8 cellular contexts compared by ENCODE assay signal in genomic region chr1:221335161-221336101, GRCh38.
DNase-seq lines count a peak whose midpoint lies in the region; ATAC-seq, FAIRE-seq and TF ChIP-seq lines count a peak whose summit lies in the region.

No MANE protein-coding gene starts in this region.

- 0 out of 2 replicates have a peak overlapping the region, but pooled peaks have one; percentile 3 for H2AFZ ChIP-seq in H1 (ENCODE audit: low read length)

- H4K8ac ChIP-seq in H1 (ENCODE audit: extremely low read depth, insufficient read depth, low read length) = no peak overlapping the region

- 91% methylated on average over 5 of the region's 5 CpGs; no CpG with 5 or more reads in 1 of the 2 experiments for whole genome bisulfite sequencing in H1 (ENCODE audit: extremely low coverage in 1 of 2, insufficient coverage in 1 of 2, insufficient read length in 1 of 2, insufficient replicate concordance in 2 of 2, low coverage in 1 of 2, low lambda C conversion rate in 2 of 2, missing lambda C conversion rate in 1 of 2), 2 experiments

- H3K79me2 ChIP-seq in H1 (ENCODE audit: control insufficient read depth in 1 of 2, insufficient read depth in 2 of 2, low read length in 2 of 2) = no peaks in the 10 kb centered on the region

- no peaks in the 10 kb centered on the region for H4K20me1 ChIP-seq in H1 (replicated peaks in 1 of 2; ENCODE audit: control insufficient read depth in 1 of 2, insufficient read depth in 2 of 2, low read length in 2 of 2)

- TF ChIP-seq CTCF in AG09319 (IDR thresholded peaks at IDR 0.05; ENCODE audit: low read depth, low read length) (no peak), H1 (IDR thresholded peaks at IDR 0.05; ENCODE audit: control extremely low read depth in 1 of 3, insufficient read depth in 1 of 3, low read depth in 1 of 3, low read length in 3 of 3) (no peak)

- no peak for ATAC-seq in GM18505 (IDR thresholded peaks at IDR 0.05; ENCODE audit: unreplicated experiment)

- H3K4me3 ChIP-seq in H1 (ENCODE audit: extremely low read depth in 1 of 4, insufficient read depth in 2 of 4, low read depth in 3 of 4, low read length in 4 of 4) = no peak overlapping the region
- no peak overlapping the region for H3K4me3 ChIP-seq in muscle layer of colon (ENCODE audit: low read depth in 1 of 2, low read length in 2 of 2)

- no peaks in the 10 kb centered on the region for H3K79me1 ChIP-seq in H1 (ENCODE audit: low read depth, low read length)

- TF ChIP-seq POLR2A in H1 (IDR thresholded peaks at IDR 0.05; ENCODE audit: control extremely low read depth in 1 of 2, low read depth in 2 of 2, low read length in 2 of 2) (no peak), GM18505 (IDR thresholded peaks at IDR 0.05; ENCODE audit: borderline replicate concordance, extremely low read depth, insufficient read depth, insufficient read length) (no peak)

- no peak overlapping the region for H3K18ac ChIP-seq in H1 (ENCODE audit: extremely low read depth, low read length)

- peak; percentile 42 for DNase-seq in AG09319 (ENCODE audit: extremely low read depth, low read depth)
- DNase-seq in NCI-H146 treated with DMSO at 0.1 percent for 48 hours (lab: John Stamatoyannopoulos, UW; ENCODE audit: unreplicated experiment) = peak; percentile 17
- DNase-seq in H1 (ENCODE audit: low read depth in 1 of 2, low spot score in 2 of 2) = no peak
- no peak for DNase-seq in NCI-H524 (lab: John Stamatoyannopoulos, UW)
- DNase-seq in NCI-H1092 (lab: John Stamatoyannopoulos, UW) = no peak
- no peak for DNase-seq in NCI-H2227 treated with DMSO at 0.1 percent for 48 hours (lab: John Stamatoyannopoulos, UW)

- no peak overlapping the region for H2BK20ac ChIP-seq in H1 (ENCODE audit: low read length)

- no peak overlapping the region for H2AK5ac ChIP-seq in H1 (ENCODE audit: low read depth, low read length)

- TF ChIP-seq EP300 in H1 (IDR thresholded peaks at IDR 0.05; ENCODE audit: borderline replicate concordance in 1 of 2, low read depth in 2 of 2, low read length in 2 of 2) = no peak

- H3K9me3 ChIP-seq in H1 (ENCODE audit: insufficient read depth in 2 of 2, low read depth in 1 of 2, low read length in 1 of 2) = peaks cover 0 to 9% of the 10 kb centered on the region in 2 experiments; a peak in 2 of 4 replicates
- H3K9me3 ChIP-seq in muscle layer of colon (ENCODE audit: low read length) = peaks cover 5% of the 10 kb centered on the region

- H2BK120ac ChIP-seq in H1 (replicated peaks; ENCODE audit: low read depth, low read length) = no peak overlapping the region

- H3K23ac ChIP-seq in H1 (ENCODE audit: insufficient read length) = no peak overlapping the region

- POLR2A ChIA-PET in H1 (lab: Charles Lee; ENCODE audit: partially characterized antibody) = interaction anchor here (0.9 kb wide), 1 partner anchor 29 kb away, joined by 3 read pairs; no protein-coding TSS in a partner anchor

- no peak overlapping the region for H3K4ac ChIP-seq in H1 (replicated peaks; ENCODE audit: insufficient read length, low read depth, low read length)

- no peak overlapping the region for H2BK5ac ChIP-seq in H1 (ENCODE audit: low read depth, low read length)

- no peak for TF ChIP-seq RAD21 in H1 (IDR thresholded peaks at IDR 0.05 in 1 of 2, conservative IDR thresholded peaks at IDR 0.05 in 1 of 2; ENCODE audit: low read depth in 2 of 2, low read length in 2 of 2)

- no peaks in the 10 kb centered on the region; the same call in 1 of the 2 replicates for H3K23me2 ChIP-seq in H1 (ENCODE audit: low read depth, low read length)

- no peak overlapping the region for H3K27ac ChIP-seq in H1 (ENCODE audit: low read depth, low read length)
- H3K27ac ChIP-seq in muscle layer of colon (ENCODE audit: low read depth, low read length) = peak overlapping the region; percentile 51

- H3K4me1 ChIP-seq in H1 (replicated peaks in 1 of 4; ENCODE audit: control insufficient read depth in 3 of 4, insufficient read depth in 4 of 4, low read length in 3 of 4) (no peaks in the 10 kb centered on the region), muscle layer of colon (ENCODE audit: insufficient read depth, low read length) (peaks cover 29% of the 10 kb centered on the region)

- no peak overlapping the region for H2BK15ac ChIP-seq in H1 (ENCODE audit: low read length)

- H4K91ac ChIP-seq in H1 (replicated peaks; ENCODE audit: insufficient read length, low read length) = no peak overlapping the region

- H3K27me3 ChIP-seq in H1 (replicated peaks in 1 of 4; ENCODE audit: control insufficient read depth in 3 of 4, extremely low read depth in 1 of 4, insufficient read depth in 3 of 4, low read length in 3 of 4) (no peaks in the 10 kb centered on the region), muscle layer of colon (ENCODE audit: control insufficient read depth in 1 of 2, insufficient read depth in 2 of 2, low read length in 2 of 2) (no peaks in the 10 kb centered on the region)

- no peak overlapping the region for H3K56ac ChIP-seq in H1 (replicated peaks; ENCODE audit: insufficient read length, low read depth, low read length)

- no peak overlapping the region for H3K14ac ChIP-seq in H1 (ENCODE audit: insufficient read length)

- H2BK12ac ChIP-seq in H1 (ENCODE audit: low read depth, low read length) = no peak overlapping the region

- H3K9ac ChIP-seq in H1 (replicated peaks in 1 of 4; ENCODE audit: extremely low read depth in 1 of 4, low read depth in 3 of 4, low read length in 3 of 4) (no peak overlapping the region), muscle layer of colon (ENCODE audit: low read length) (no peak overlapping the region)

- CTCF ChIA-PET in H1 (lab: Charles Lee; ENCODE audit: partially characterized antibody) = interaction anchor here (0.8 to 1.6 kb wide), 5 partner anchors 10 to 532 kb away, joined by 3 to 6 read pairs (median 3); no protein-coding TSS in a partner anchor

- no peak overlapping the region for H3K4me2 ChIP-seq in H1 (ENCODE audit: insufficient read depth in 1 of 2, low read depth in 2 of 2, low read length in 2 of 2)

- no peak overlapping the region for H4K5ac ChIP-seq in H1 (ENCODE audit: insufficient read length, low read depth, low read length)

- H3K36me3 ChIP-seq in H1 (ENCODE audit: control insufficient read depth in 2 of 4, insufficient read depth in 4 of 4, low read length in 3 of 4) = no peaks in the 10 kb centered on the region
- no peaks in the 10 kb centered on the region for H3K36me3 ChIP-seq in muscle layer of colon (ENCODE audit: insufficient read depth, low read length)

- FAIRE-seq in H1 (lab: Jason Lieb, UNC) = no peak

TF ChIP-seq in H1, 55 proteins besides CTCF, POLR2A, EP300 and RAD21:
- TF ChIP-seq TAF7 (optimal IDR thresholded peaks at IDR 0.05; ENCODE audit: borderline replicate concordance, low read depth, low read length) (no peak), MAFK (IDR thresholded peaks at IDR 0.05; ENCODE audit: low read depth, low read length) (no peak), E2F6 (IDR thresholded peaks at IDR 0.05) (no peak), CBX5 (IDR thresholded peaks at IDR 0.05; ENCODE audit: low read depth, low read length) (no peak), GABPA (IDR thresholded peaks at IDR 0.05; ENCODE audit: borderline replicate concordance, insufficient read depth, low read length) (no peak), GTF2F1 (IDR thresholded peaks at IDR 0.05; ENCODE audit: borderline replicate concordance, low read depth, low read length) (no peak), POU5F1 (IDR thresholded peaks at IDR 0.05; ENCODE audit: low read depth, low read length) (no peak), BACH1 (IDR thresholded peaks at IDR 0.05; ENCODE audit: low read length) (no peak), PHF8 (conservative IDR thresholded peaks at IDR 0.05; ENCODE audit: low read depth, low read length) (no peak), USF2 (IDR thresholded peaks at IDR 0.05; ENCODE audit: low read length) (no peak), SIN3A (conservative IDR thresholded peaks at IDR 0.05 in 1 of 2, IDR thresholded peaks at IDR 0.05 in 1 of 2; ENCODE audit: low read depth in 1 of 2, low read length in 2 of 2) (no peak)

Comparison
In these comparisons a context has a peak if more than half of its experiments do, and no peak if none do; other contexts are left out.
1. DNase-seq: peak in AG09319 (single experiment) and NCI-H146 treated with DMSO at 0.1 percent for 48 hours (single experiment); none in H1 (0 of 2), NCI-H524 (0 of 2), NCI-H1092 (single experiment) and NCI-H2227 treated with DMSO at 0.1 percent for 48 hours (single experiment).